In genomic region chr9:35611230-35611797, GRCh38 we compare ENCODE assay signal across 7 cellular contexts. TPM values are rescaled to one million over a fixed set of nuclear protein-coding genes. Genes with fewer than 3 reads are reported as not detected.
DNase-seq lines count a peak whose midpoint lies in the region; ATAC-seq, FAIRE-seq and TF ChIP-seq lines count a peak whose summit lies in the region.

No MANE protein-coding gene starts in this region.

- peaks cover 2 to 5% of the 10 kb centered on the region in 2 donors for H3K4me1 ChIP-seq in breast epithelium

- TF ChIP-seq CTCF in GM12874 (IDR thresholded peaks at IDR 0.05; ENCODE audit: insufficient read depth, low read depth, low read length), result peak; percentile 82
- TF ChIP-seq CTCF in breast epithelium (IDR thresholded peaks at IDR 0.05), result peak; percentile 33 to 49 (median 36)

- no peaks in the 10 kb centered on the region for H3K27me3 ChIP-seq in breast epithelium

- ATAC-seq in GM18870 (IDR thresholded peaks at IDR 0.05; ENCODE audit: unreplicated experiment), result no peak

- intact Hi-C loops in breast epithelium (cut with DNase I; ENCODE audit: low total_unique reads), result no loop called here

- no peak overlapping the region for H3K4me3 ChIP-seq in breast epithelium

- no peak for TF ChIP-seq POLR2A in breast epithelium (IDR thresholded peaks at IDR 0.05)

- DNase-seq in HTR-8/SVneo (ENCODE audit: insufficient read length, low spot score) (peak; percentile 17), T-helper 2 cell (peak in 4 of 5 experiments; percentile 29 to 71 (median 40)), breast epithelium (ENCODE audit: low spot score in 2 of 2) (no peak), left kidney (ENCODE audit: low read depth, low spot score) (peak; percentile 74)
- DNase-seq in stimulated activated CD8-positive, alpha-beta memory T cell treated with anti-CD3 and anti-CD28 coated beads, Interleukin-12 subunit alpha, Interleukin-12 subunit beta, amount 100 ng/mL, for 4 hours (ENCODE audit: low read depth), result peak; percentile 24

- peaks cover 9% of the 10 kb centered on the region for H3K36me3 ChIP-seq in breast epithelium

- no peaks in the 10 kb centered on the region for H3K9me3 ChIP-seq in breast epithelium

- H3K27ac ChIP-seq in breast epithelium, result no peak overlapping the region

- FAIRE-seq in HTR-8/SVneo (lab: Jason Lieb, UNC), result no peak

RNA-seq across cellular contexts. Expression of gene TESK1, which starts 6.3 kb away (rescaled TPM):
- total RNA-seq in breast epithelium, result 10 to 100 TPM; 26.5 to 50.4 (median 33.8) TPM

RNA-seq across cellular contexts. Expression of gene CD72, which starts 6.9 kb away (rescaled TPM):
- 1 to 10 TPM; 3.6 to 6.4 (median 5.1) TPM for total RNA-seq in breast epithelium

RNA-seq across cellular contexts. Expression of gene SIT1, which starts 39.4 kb away (rescaled TPM):
- total RNA-seq in breast epithelium, result 1 to 10 TPM; 1.2 to 3.2 (median 1.3) TPM

RNA-seq across cellular contexts. Expression of gene RMRP, which starts 46.5 kb away (rescaled TPM):
- 1,000 to 10,000 TPM; 1,664 to 2,064 (median 2,058) TPM for total RNA-seq in breast epithelium

RNA-seq across cellular contexts. Expression of gene CCDC107, which starts 46.8 kb away (rescaled TPM):
- total RNA-seq in breast epithelium, result 100 to 1,000 TPM in 1 of 3 donors, 10 to 100 TPM in 2; 18.3 to 102 (median 35.4) TPM

Comparison
In these comparisons a context has a peak if more than half of its experiments do, and no peak if none do; other contexts are left out.
1. DNase-seq: peak in HTR-8/SVneo (single experiment), T-helper 2 cell (4 of 5), left kidney (single experiment) and stimulated activated CD8-positive, alpha-beta memory T cell treated with anti-CD3 and anti-CD28 coated beads, Interleukin-12 subunit alpha, Interleukin-12 subunit beta, amount 100 ng/mL, for 4 hours (single experiment); none in breast epithelium (0 of 2).